Comparison of ENCODE assay signal across 16 cellular contexts in the genomic region with DNA sequence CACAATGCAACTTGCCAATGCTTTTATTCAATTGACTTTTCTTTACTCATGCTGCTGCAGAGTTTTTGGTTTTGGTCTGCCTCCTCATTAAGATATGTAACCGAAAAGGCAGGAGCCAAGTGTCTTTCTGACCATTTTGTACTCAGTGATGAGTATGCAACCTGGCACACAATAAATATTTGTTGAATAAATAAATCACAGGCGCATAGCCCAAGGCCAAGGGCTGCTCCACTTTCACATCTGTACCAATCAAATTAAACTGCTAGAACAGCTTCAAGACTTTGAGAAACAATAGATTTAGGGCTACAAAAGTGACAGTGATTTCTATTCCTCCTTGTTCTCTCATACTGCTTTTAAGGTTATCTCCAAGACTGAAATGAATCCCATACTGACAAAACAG.
DNase-seq lines count a peak whose midpoint lies in the region; ATAC-seq lines count a peak whose summit lies in the region.
"Had no signal": no experiment of that assay in that cellular context is flagged by ENCODE, and none has a peak within 500 bp of the region (broad histone marks: within the 10 kb centered on the region; RNA-seq: fewer than 3 reads in every experiment).

No MANE protein-coding gene starts in this region.

- intact Hi-C loops in activated CD4-positive, alpha-beta T cell treated with anti-CD3 and anti-CD28 coated beads, Interleukin-2, amount 10 ng/mL, durations not matched to agents 24 days and 14 days (cut with micrococcal nuclease) = loop anchor here (2.0 kb wide), 1 partner anchor 13 kb away; no protein-coding TSS in a partner anchor

- H3K56ac ChIP-seq in mesendoderm (ENCODE audit: low read length) = no peak overlapping the region

- H3K36me3 ChIP-seq in mesendoderm (ENCODE audit: control insufficient read depth, insufficient read depth, low read length) = no peaks in the 10 kb centered on the region
- H3K36me3 ChIP-seq: neural progenitor cell, vagina had no signal

- ATAC-seq in activated naive CD8-positive, alpha-beta T cell treated with anti-CD3 and anti-CD28 coated beads, Interleukin-2, amount 10 ng/mL, durations not matched to agents 7 days and 5 days (ENCODE audit: low read depth) = no peak
- ATAC-seq: WTC11 had no signal

- H2BK5ac ChIP-seq in mesendoderm (ENCODE audit: low read length) = no peak overlapping the region

- no peaks in the 10 kb centered on the region for H3K27me3 ChIP-seq in mesendoderm (ENCODE audit: insufficient read depth, low read length, poor library complexity)
- H3K27me3 ChIP-seq: neural progenitor cell, vagina had no signal

- H3K4me2 ChIP-seq in mesendoderm (ENCODE audit: low read length) = no peak overlapping the region
- H3K4me2 ChIP-seq: neural progenitor cell had no signal

- H3K36me3 Mint-ChIP-seq in activated CD4-positive, alpha-beta T cell treated with anti-CD3 and anti-CD28 coated beads, Interleukin-2, amount 10 ng/mL, durations not matched to agents 24 days and 14 days (ENCODE audit: low read depth) = peaks cover 64% of the 10 kb centered on the region
- peaks cover 64% of the 10 kb centered on the region for H3K36me3 Mint-ChIP-seq in activated naive CD8-positive, alpha-beta T cell treated with anti-CD3 and anti-CD28 coated beads, Interleukin-2, amount 10 ng/mL, durations not matched to agents 7 days and 5 days
- H3K36me3 Mint-ChIP-seq: neural progenitor cell had no signal

- WGBS in mesendoderm (ENCODE audit: extremely low coverage, insufficient coverage, low lambda C conversion rate) = no CpG with 5 or more reads among the region's 2 CpGs

- no peak overlapping the region for H4K5ac ChIP-seq in mesendoderm (ENCODE audit: low read length)

- no peak overlapping the region for H4K8ac ChIP-seq in mesendoderm (ENCODE audit: low read depth, low read length)

- H3K18ac ChIP-seq in mesendoderm (ENCODE audit: low read length) = no peak overlapping the region

- peaks cover 18% of the 10 kb centered on the region for H3K4me1 Mint-ChIP-seq in activated CD4-positive, alpha-beta T cell treated with anti-CD3 and anti-CD28 coated beads, Interleukin-2, amount 10 ng/mL, durations not matched to agents 24 days and 14 days
- H3K4me1 Mint-ChIP-seq in activated naive CD8-positive, alpha-beta T cell treated with anti-CD3 and anti-CD28 coated beads, Interleukin-2, amount 10 ng/mL, durations not matched to agents 7 days and 5 days = peaks cover 30% of the 10 kb centered on the region
- H3K4me1 Mint-ChIP-seq: neural progenitor cell had no signal

- peak; percentile 19 for DNase-seq in activated CD4-positive, alpha-beta T cell treated with anti-CD3 and anti-CD28 coated beads, Interleukin-2, amount 10 ng/mL, durations not matched to agents 24 days and 14 days
- no peak for DNase-seq in activated CD4-positive, alpha-beta T cell treated with anti-CD3 and anti-CD28 coated beads, Interleukin-2, amount 50 U/mL, for 48 hours
- DNase-seq in NCI-H2196 (lab: John Stamatoyannopoulos, UW; ENCODE audit: unreplicated experiment) (peak; percentile 31), mesendoderm (no peak), midbrain (lab: John Stamatoyannopoulos, UW) (no peak), NCI-H524 treated with DMSO at 0.1 percent for 48 hours (lab: John Stamatoyannopoulos, UW) (no peak), NCI-H2227 treated with DMSO at 0.1 percent for 48 hours (lab: John Stamatoyannopoulos, UW) (no peak)
- no peak for DNase-seq in activated naive CD8-positive, alpha-beta T cell treated with anti-CD3 and anti-CD28 coated beads, Interleukin-2, amount 10 ng/mL, durations not matched to agents 7 days and 5 days
- DNase-seq: Caco-2, GF-D8, HFFc6, NCI-H1105 treated with DMSO at 0.1 percent for 48 hours, RPMI8226 had no signal

- POLR2A ChIA-PET in activated naive CD8-positive, alpha-beta T cell treated with anti-CD3 and anti-CD28 coated beads, Interleukin-2, amount 10 ng/mL, durations not matched to agents 7 days and 5 days (lab: Charles Lee) = interaction anchor here (0.5 kb wide), 1 partner anchor 556 kb away, joined by 3 read pairs; no protein-coding TSS in a partner anchor

- H2BK15ac ChIP-seq in mesendoderm (replicated peaks; ENCODE audit: low read depth) = no peak overlapping the region

- no peak overlapping the region for H3K9ac ChIP-seq in mesendoderm (ENCODE audit: low read length)
- H3K9ac ChIP-seq: neural progenitor cell had no signal

- H3K27ac Mint-ChIP-seq in activated CD4-positive, alpha-beta T cell treated with anti-CD3 and anti-CD28 coated beads, Interleukin-2, amount 10 ng/mL, durations not matched to agents 24 days and 14 days = no peak overlapping the region
- no peak overlapping the region for H3K27ac Mint-ChIP-seq in activated naive CD8-positive, alpha-beta T cell treated with anti-CD3 and anti-CD28 coated beads, Interleukin-2, amount 10 ng/mL, durations not matched to agents 7 days and 5 days
- H3K27ac Mint-ChIP-seq: HFFc6, neural progenitor cell, WTC11 had no signal

- no peak overlapping the region for H2BK120ac ChIP-seq in mesendoderm (ENCODE audit: low read depth, low read length)

- H2AK5ac ChIP-seq in mesendoderm (ENCODE audit: low read length) = no peak overlapping the region

- H3K27me3 Mint-ChIP-seq in activated CD4-positive, alpha-beta T cell treated with anti-CD3 and anti-CD28 coated beads, Interleukin-2, amount 10 ng/mL, durations not matched to agents 24 days and 14 days = no peaks in the 10 kb centered on the region
- no peaks in the 10 kb centered on the region for H3K27me3 Mint-ChIP-seq in activated naive CD8-positive, alpha-beta T cell treated with anti-CD3 and anti-CD28 coated beads, Interleukin-2, amount 10 ng/mL, durations not matched to agents 7 days and 5 days

- no peak overlapping the region for H3K4me3 Mint-ChIP-seq in activated CD4-positive, alpha-beta T cell treated with anti-CD3 and anti-CD28 coated beads, Interleukin-2, amount 10 ng/mL, durations not matched to agents 24 days and 14 days
- peak overlapping the region; percentile 4 for H3K4me3 Mint-ChIP-seq in activated naive CD8-positive, alpha-beta T cell treated with anti-CD3 and anti-CD28 coated beads, Interleukin-2, amount 10 ng/mL, durations not matched to agents 7 days and 5 days
- H3K4me3 Mint-ChIP-seq: HFFc6, neural progenitor cell, WTC11 had no signal

- peak overlapping the region; percentile 16 for H3K4ac ChIP-seq in mesendoderm (ENCODE audit: low read depth, low read length)

- no peak overlapping the region for H3K4me3 ChIP-seq in mesendoderm (ENCODE audit: low read length)
- H3K4me3 ChIP-seq: neural progenitor cell, vagina had no signal

- no peaks in the 10 kb centered on the region for H3K4me1 ChIP-seq in mesendoderm (ENCODE audit: control insufficient read depth, low read depth, low read length)
- H3K4me1 ChIP-seq: Caco-2, neural progenitor cell, vagina had no signal

- no peaks in the 10 kb centered on the region for H3K79me1 ChIP-seq in mesendoderm (ENCODE audit: low read length)

- no peak overlapping the region for H3K23ac ChIP-seq in mesendoderm (ENCODE audit: low read length)

- peaks cover 44% of the 10 kb centered on the region for H3K9me3 Mint-ChIP-seq in activated CD4-positive, alpha-beta T cell treated with anti-CD3 and anti-CD28 coated beads, Interleukin-2, amount 10 ng/mL, durations not matched to agents 24 days and 14 days
- H3K9me3 Mint-ChIP-seq in activated naive CD8-positive, alpha-beta T cell treated with anti-CD3 and anti-CD28 coated beads, Interleukin-2, amount 10 ng/mL, durations not matched to agents 7 days and 5 days = peaks cover 40% of the 10 kb centered on the region
- H3K9me3 Mint-ChIP-seq: HFFc6 had no signal

- H3K79me2 ChIP-seq in mesendoderm (ENCODE audit: control insufficient read depth, insufficient read depth, low read length) = no peaks in the 10 kb centered on the region

- no peak overlapping the region for H3K27ac ChIP-seq in mesendoderm (ENCODE audit: low read depth, low read length)
- H3K27ac ChIP-seq: neural progenitor cell, vagina had no signal

Comparison
In these comparisons a context has a peak if more than half of its experiments do, and no peak if none do; other contexts are left out.
1. DNase-seq: peak in activated CD4-positive, alpha-beta T cell treated with anti-CD3 and anti-CD28 coated beads, Interleukin-2, amount 10 ng/mL, durations not matched to agents 24 days and 14 days (single experiment) and NCI-H2196 (single experiment); none in activated CD4-positive, alpha-beta T cell treated with anti-CD3 and anti-CD28 coated beads, Interleukin-2, amount 50 U/mL, for 48 hours (0 of 2), activated naive CD8-positive, alpha-beta T cell treated with anti-CD3 and anti-CD28 coated beads, Interleukin-2, amount 10 ng/mL, durations not matched to agents 7 days and 5 days (single experiment), mesendoderm (single experiment), midbrain (single experiment), NCI-H524 treated with DMSO at 0.1 percent for 48 hours (single experiment) and NCI-H2227 treated with DMSO at 0.1 percent for 48 hours (single experiment).